ENCODE assay signal across 13 cellular contexts in the genomic region with DNA sequence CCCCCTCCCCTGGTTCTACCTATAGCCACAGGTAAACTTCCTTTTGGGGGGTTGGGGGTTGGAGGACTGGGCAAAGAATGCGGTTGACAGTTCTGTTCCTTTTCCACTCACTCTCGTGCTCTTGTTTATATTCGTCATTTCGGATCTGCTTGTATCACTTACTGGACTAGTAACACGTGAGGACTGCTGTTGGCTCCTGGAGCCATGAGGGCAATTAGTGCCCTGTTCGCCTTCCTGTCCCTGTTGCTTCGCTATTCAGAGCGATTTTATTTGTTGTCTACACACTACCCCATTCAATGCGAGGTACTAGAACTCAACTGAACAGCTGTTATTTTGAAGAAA. TPM values are rescaled to one million over a fixed set of nuclear protein-coding genes. Genes with fewer than 3 reads are reported as not detected.
A peak's percentile ranks its signal among the peaks of the same experiment; 100 is the strongest.
DNase-seq lines count a peak whose midpoint lies in the region; ATAC-seq, FAIRE-seq and TF ChIP-seq lines count a peak whose summit lies in the region.
"Had no signal": no experiment of that assay in that cellular context is flagged by ENCODE, and none has a peak within 500 bp of the region (broad histone marks: within the 10 kb centered on the region; RNA-seq: fewer than 3 reads in every experiment).

No MANE protein-coding gene starts in this region.

- peaks cover 22% of the 10 kb centered on the region for H3K4me1 Mint-ChIP-seq in mesothelial cell of epicardium

- H3K36me3 ChIP-seq in left ventricle myocardium inferior = no peaks in the 10 kb centered on the region
- no peaks in the 10 kb centered on the region for H3K36me3 ChIP-seq in body of pancreas (replicated peaks in 1 of 2; ENCODE audit: insufficient read depth in 1 of 2, low read depth in 2 of 2)
- H3K36me3 ChIP-seq in upper lobe of right lung = no peaks in the 10 kb centered on the region
- H3K36me3 ChIP-seq: neutrophil had no signal

- no peaks in the 10 kb centered on the region for H3K9me3 Mint-ChIP-seq in mesothelial cell of epicardium

- H3K36me3 Mint-ChIP-seq in mesothelial cell of epicardium = peaks cover 1% of the 10 kb centered on the region

- no peak overlapping the region for H3K27ac ChIP-seq in left ventricle myocardium inferior (replicated peaks)
- no peak overlapping the region for H3K27ac ChIP-seq in body of pancreas
- no peak overlapping the region for H3K27ac ChIP-seq in upper lobe of right lung
- H3K27ac ChIP-seq: neutrophil had no signal

- H3K27ac Mint-ChIP-seq in mesothelial cell of epicardium = no peak overlapping the region

- no peak for ATAC-seq in Right ventricle myocardium inferior
- ATAC-seq in body of pancreas = peak; percentile 49
- no peak for ATAC-seq in upper lobe of right lung
- no peak for ATAC-seq in GM18520 (IDR thresholded peaks at IDR 0.05; ENCODE audit: unreplicated experiment)

- FAIRE-seq in GM12892 (lab: Jason Lieb, UNC) = no peak

- H3K4me3 Mint-ChIP-seq in mesothelial cell of epicardium = peak overlapping the region; percentile 67

- intact Hi-C loops in left ventricle myocardium inferior (cut with micrococcal nuclease) = no loop called here
- intact Hi-C loops in Right ventricle myocardium inferior (cut with DNase I) = no loop called here
- intact Hi-C loops in body of pancreas (cut with DNase I) = no loop called here
- intact Hi-C loops in upper lobe of right lung (cut with DNase I) = no loop called here

- peaks cover 46% of the 10 kb centered on the region for H3K27me3 Mint-ChIP-seq in mesothelial cell of epicardium (ENCODE audit: low read depth)

- H3K4me1 ChIP-seq in left ventricle myocardium inferior = peaks cover 23% of the 10 kb centered on the region
- peaks cover 20% of the 10 kb centered on the region for H3K4me1 ChIP-seq in body of pancreas
- H3K4me1 ChIP-seq in upper lobe of right lung = peaks cover 11% of the 10 kb centered on the region

- DNase-seq in left ventricle myocardium inferior (no peak), Right ventricle myocardium inferior (ENCODE audit: missing footprints) (no peak), body of pancreas (peak in 2 of 4 donors; percentile 38 to 48), mesothelial cell of epicardium (ENCODE audit: low spot score in 2 of 2, unreplicated experiment in 2 of 2) (no peak), upper lobe of right lung (no peak), NCI-H2196 treated with DMSO at 0.1 percent for 48 hours (lab: John Stamatoyannopoulos, UW; ENCODE audit: unreplicated experiment) (no peak), GM12892 (ENCODE audit: insufficient read length) (no peak)
- DNase-seq: DMS153; foreskin melanocyte; SHP77; stimulated activated CD4-positive, alpha-beta T cell treated with anti-CD3 and anti-CD28 coated beads, Interleukin-15, amount 100 ng/mL, for 24 hours had no signal

- H3K9me3 ChIP-seq in left ventricle myocardium inferior (replicated peaks) = no peaks in the 10 kb centered on the region
- no peaks in the 10 kb centered on the region for H3K9me3 ChIP-seq in body of pancreas
- no peaks in the 10 kb centered on the region for H3K9me3 ChIP-seq in upper lobe of right lung
- H3K9me3 ChIP-seq: neutrophil had no signal

- H3K4me3 ChIP-seq in left ventricle myocardium inferior (peak overlapping the region; percentile 63), body of pancreas (peak overlapping the region in 1 of 2 donors; percentile 32), upper lobe of right lung (no peak overlapping the region)

- TF ChIP-seq CTCF in left ventricle myocardium inferior (IDR thresholded peaks at IDR 0.05; ENCODE audit: borderline replicate concordance) (no peak), body of pancreas (IDR thresholded peaks at IDR 0.05) (no peak), mesothelial cell of epicardium (IDR thresholded peaks at IDR 0.05; ENCODE audit: unreplicated experiment) (no peak), upper lobe of right lung (IDR thresholded peaks at IDR 0.05) (no peak)

- TF ChIP-seq POLR2A in body of pancreas (IDR thresholded peaks at IDR 0.05) = peak in 1 of 3 donors; percentile 37
- no peak for TF ChIP-seq POLR2A in GM12892 (IDR thresholded peaks at IDR 0.05; ENCODE audit: low read depth, low read length)

- 23 to 24% methylated on average over 9 of the region's 9 CpGs for WGBS in body of pancreas, 2 donors

- H3K27me3 ChIP-seq in left ventricle myocardium inferior (ENCODE audit: low read depth) (peaks cover 47% of the 10 kb centered on the region), body of pancreas (no peaks in the 10 kb centered on the region), upper lobe of right lung (peaks cover 39% of the 10 kb centered on the region)

RNA-seq across cellular contexts. Expression of a gene that starts 1.0 kb away (rescaled TPM):
- total RNA-seq in left ventricle myocardium inferior (4.2 TPM), Right ventricle myocardium inferior (2.6 TPM), body of pancreas (under 1 TPM; 0.33 to 0.78 TPM), mesothelial cell of epicardium (0.97 to 1.4 TPM (median 1.2 TPM) in 3 replicates), upper lobe of right lung (not detected)
- polyA plus RNA-seq in GM12892 (2012; ENCODE audit: missing spikeins) = not detected
